2 cellular contexts compared by ENCODE assay signal in genomic region chr16:26231647-26232046, GRCh38.
TF ChIP-seq lines count a peak whose summit lies in the region.

No MANE protein-coding gene starts in this region.

TF ChIP-seq in HepG2, 621 proteins besides CTCF, POLR2A, EP300 and RAD21:
- TF ChIP-seq MAFF (IDR thresholded peaks at IDR 0.05; ENCODE audit: low read depth, low read length) (peak; percentile 25; the same call in 1 of the 2 replicates), ZNF503 (CRISPR knock-in tag; IDR thresholded peaks at IDR 0.05) (no peak), NR2F6 (IDR thresholded peaks at IDR 0.05) (no peak), NR2F6 (CRISPR knock-in tag; IDR thresholded peaks at IDR 0.05) (no peak), MAFK (conservative IDR thresholded peaks at IDR 0.05 in 1 of 2, IDR thresholded peaks at IDR 0.05 in 1 of 2; ENCODE audit: low read length in 2 of 2) (peak; percentile 39 to 65)

TF ChIP-seq in H1, 55 proteins besides CTCF, POLR2A, EP300 and RAD21:
- TF ChIP-seq GABPA (IDR thresholded peaks at IDR 0.05; ENCODE audit: borderline replicate concordance, insufficient read depth, low read length): no peak
- TF ChIP-seq POLR2AphosphoS5 (IDR thresholded peaks at IDR 0.05; ENCODE audit: low read depth, low read length): no peak
- no peak for TF ChIP-seq CHD1 (IDR thresholded peaks at IDR 0.05; ENCODE audit: low read depth, low read length)
- no peak for TF ChIP-seq TAF1 (IDR thresholded peaks at IDR 0.05; ENCODE audit: low read depth, low read length)
- TF ChIP-seq YY1 (IDR thresholded peaks at IDR 0.05; ENCODE audit: low read depth, low read length): no peak
- no peak for TF ChIP-seq SIRT6 (IDR thresholded peaks at IDR 0.05; ENCODE audit: low read length)
- TF ChIP-seq NRF1 (IDR thresholded peaks at IDR 0.05; ENCODE audit: low read depth, low read length): no peak
- TF ChIP-seq KDM5A (IDR thresholded peaks at IDR 0.05; ENCODE audit: low read length): no peak
- TF ChIP-seq SUZ12 (IDR thresholded peaks at IDR 0.05; ENCODE audit: low read length): no peak
- TF ChIP-seq POU5F1 (IDR thresholded peaks at IDR 0.05; ENCODE audit: low read depth, low read length): no peak
- TF ChIP-seq USF2 (IDR thresholded peaks at IDR 0.05; ENCODE audit: low read length): no peak
- TF ChIP-seq KDM4A (IDR thresholded peaks at IDR 0.05; ENCODE audit: low read depth, low read length, severe bottlenecking): no peak
- no peak for TF ChIP-seq CREB1 (IDR thresholded peaks at IDR 0.05)
- no peak for TF ChIP-seq KDM1A (IDR thresholded peaks at IDR 0.05; ENCODE audit: borderline replicate concordance, low read length)
- TF ChIP-seq MAFK (IDR thresholded peaks at IDR 0.05; ENCODE audit: low read depth, low read length): no peak
- TF ChIP-seq SP1 (IDR thresholded peaks at IDR 0.05; ENCODE audit: low read depth, low read length): no peak
- TF ChIP-seq ATF3 (IDR thresholded peaks at IDR 0.05; ENCODE audit: insufficient read depth, low read depth, low read length): no peak
